In genomic region chr2:219358170-219359075, GRCh38 we compare ENCODE assay signal across 12 cellular contexts. TPM values are rescaled to one million over a fixed set of nuclear protein-coding genes. Genes with fewer than 3 reads are reported as not detected.
A peak's percentile ranks its signal among the peaks of the same experiment; 100 is the strongest.
DNase-seq lines count a peak whose midpoint lies in the region; ATAC-seq, FAIRE-seq and TF ChIP-seq lines count a peak whose summit lies in the region.
"Had no signal": no experiment of that assay in that cellular context is flagged by ENCODE, and none has a peak within 500 bp of the region (broad histone marks: within the 10 kb centered on the region; RNA-seq: fewer than 3 reads in every experiment).

No MANE protein-coding gene starts in this region.

- H3K4me1 Mint-ChIP-seq in glutamatergic neuron (ENCODE audit: low read depth, unreplicated experiment), result peaks cover 5% of the 10 kb centered on the region

- TF ChIP-seq CTCF in glutamatergic neuron (IDR thresholded peaks at IDR 0.05; ENCODE audit: partially characterized antibody, unreplicated experiment) (no peak), D721Med (IDR thresholded peaks at IDR 0.05; ENCODE audit: insufficient read depth, missing control alignments) (no peak)

- peak overlapping the region; percentile 82 for H3K4me3 Mint-ChIP-seq in glutamatergic neuron (ENCODE audit: unreplicated experiment)

- intact Hi-C loops in sciatic nerve (cut with DNase I), result no loop called here

- DNase-seq in DMS 273 (lab: John Stamatoyannopoulos, UW; ENCODE audit: unreplicated experiment) (peak; percentile 49), DMS 273 treated with DMSO at 0.1 percent for 48 hours (lab: John Stamatoyannopoulos, UW) (no peak), NOMO-1 (lab: John Stamatoyannopoulos, UW; ENCODE audit: unreplicated experiment in 2 of 2) (peak; percentile 26 to 38), glutamatergic neuron (peak; percentile 47), sciatic nerve (ENCODE audit: low spot score) (no peak), D721Med (ENCODE audit: insufficient read length, low spot score) (no peak), COLO668 (lab: John Stamatoyannopoulos, UW; ENCODE audit: unreplicated experiment) (no peak), pons (ENCODE audit: low spot score) (no peak)
- DNase-seq: activated CD4-positive, CD25-positive, alpha-beta regulatory T cell treated with anti-CD3 and anti-CD28 coated beads, Interleukin-2, amount 50 U/mL, for 72 hours; effector CD8-positive, alpha-beta T cell; NCI-H2171 treated with DMSO at 0.1 percent for 48 hours had no signal

- H3K9me3 Mint-ChIP-seq in glutamatergic neuron (ENCODE audit: unreplicated experiment), result peaks cover 1% of the 10 kb centered on the region

- no peaks in the 10 kb centered on the region for H3K36me3 Mint-ChIP-seq in glutamatergic neuron (ENCODE audit: unreplicated experiment)

- ATAC-seq in sciatic nerve, result peak; percentile 28

- no peak overlapping the region for H3K27ac Mint-ChIP-seq in glutamatergic neuron (ENCODE audit: unreplicated experiment)

- peaks cover 19% of the 10 kb centered on the region for H3K27me3 Mint-ChIP-seq in glutamatergic neuron (ENCODE audit: unreplicated experiment)

- no peak for FAIRE-seq in D721Med (lab: Jason Lieb, UNC)

RNA-seq across cellular contexts. Expression of gene RESP18, which starts 25.9 kb away (rescaled TPM):
- total RNA-seq in glutamatergic neuron (ENCODE audit: unreplicated experiment) (not detected), sciatic nerve (not detected)
- total RNA-seq: mucosa of gallbladder had no signal

RNA-seq across cellular contexts. Expression of gene DNPEP, which starts 29.3 kb away (rescaled TPM):
- 19.8 TPM for total RNA-seq in glutamatergic neuron (ENCODE audit: unreplicated experiment)
- 41.8 TPM for total RNA-seq in sciatic nerve

RNA-seq across cellular contexts. Expression of gene PTPRN, which starts 49.2 kb away (rescaled TPM):
- total RNA-seq in glutamatergic neuron (ENCODE audit: unreplicated experiment), result 104 TPM
- total RNA-seq in sciatic nerve, result 0.58 TPM

RNA-seq across cellular contexts. Expression of gene DES, which starts 59.8 kb away (rescaled TPM):
- 1.3 TPM for total RNA-seq in glutamatergic neuron (ENCODE audit: unreplicated experiment)
- total RNA-seq in sciatic nerve, result 1.4 TPM

Comparison
In these comparisons a context has a peak if more than half of its experiments do, and no peak if none do; other contexts are left out.
1. DNase-seq: peak in DMS 273 (single experiment), NOMO-1 (2 of 2) and glutamatergic neuron (single experiment); none in DMS 273 treated with DMSO at 0.1 percent for 48 hours (single experiment), sciatic nerve (single experiment), D721Med (single experiment), COLO668 (single experiment) and pons (single experiment).
2. RNA of gene PTPRN, which starts 49.2 kb away (total RNA-seq): 104 TPM in glutamatergic neuron (single experiment); 0.58 TPM in sciatic nerve (single experiment); every median in the first group is over 10 times any median in the second.